In genomic region chr6:46855966-46856365, GRCh38 we compare ENCODE assay signal across 8 cellular contexts.
DNase-seq lines count a peak whose midpoint lies in the region; ATAC-seq and TF ChIP-seq lines count a peak whose summit lies in the region.
"Not testable (repeated sequence)": the region's sequence is repeated elsewhere in the genome, so short reads cannot be mapped to it uniquely, and the experiment has no call there.

No MANE protein-coding gene starts in this region.

- not testable (repeated sequence) for H3K27me3 ChIP-seq in DOHH2 (ENCODE audit: control insufficient read depth, low read length); HCT116 (ENCODE audit: insufficient read depth, low read length); adrenal gland; foreskin keratinocyte; tibial nerve

- H4K20me1 ChIP-seq in DOHH2 (ENCODE audit: control insufficient read depth, insufficient read depth, low read depth, low read length); HCT116 (ENCODE audit: insufficient read depth): not testable (repeated sequence)

- H3K36me3 Mint-ChIP-seq in natural killer cell = not testable (repeated sequence)

- TF ChIP-seq CTCF in DOHH2 (IDR thresholded peaks at IDR 0.05; ENCODE audit: low read depth, low read length, poor library complexity, severe bottlenecking) = peak; percentile 63
- TF ChIP-seq CTCF in HCT116 (IDR thresholded peaks at IDR 0.05 in 2 of 3, conservative IDR thresholded peaks at IDR 0.05 in 1 of 3; ENCODE audit: borderline replicate concordance in 1 of 3, insufficient read depth in 1 of 3, low read depth in 2 of 3, low read length in 2 of 3) = peak; percentile 30 to 72 (median 70); a peak in 5 of 6 replicates
- peak; percentile 26 to 68 (median 41) for TF ChIP-seq CTCF in adrenal gland (IDR thresholded peaks at IDR 0.05)
- TF ChIP-seq CTCF in foreskin keratinocyte (conservative IDR thresholded peaks at IDR 0.05) = peak; percentile 62
- peak; percentile 58 for TF ChIP-seq CTCF in natural killer cell (IDR thresholded peaks at IDR 0.05)
- TF ChIP-seq CTCF in tibial nerve (IDR thresholded peaks at IDR 0.05) = peak in 3 of 5 experiments; percentile 47 to 60 (median 55)

- RAD21 ChIA-PET in HCT116 (lab: Charles Lee; ENCODE audit: low non-redundant PET in 1 of 2, low total read pairs in 2 of 2, uncharacterized antibody in 2 of 2, unreplicated experiment in 2 of 2) = interaction anchor here in 1 of 2 experiments (0.6 to 0.7 kb wide), 2 partner anchors 15 to 135 kb away, joined by 3 read pairs; no protein-coding TSS in a partner anchor

- DNase-seq in HCT116 (ENCODE audit: low read depth, low spot score); foreskin keratinocyte; natural killer cell: not testable (repeated sequence)
- peak; percentile 6 to 41 (median 26) for DNase-seq in NCI-H1417 (lab: John Stamatoyannopoulos, UW)
- DNase-seq in SKM-1 (lab: John Stamatoyannopoulos, UW; ENCODE audit: unreplicated experiment) = peak; percentile 5
- DNase-seq in adrenal gland = peak in 6 of 7 donors; percentile 20 to 65 (median 43)
- peak in 1 of 2 donors; percentile 52 for DNase-seq in tibial nerve (ENCODE audit: low spot score in 2 of 2)

- not testable (repeated sequence) for H3K79me2 ChIP-seq in DOHH2 (ENCODE audit: control insufficient read depth, low read length); HCT116 (ENCODE audit: insufficient read depth, low read length)

- H3K4me3 ChIP-seq in DOHH2 (ENCODE audit: low read length); HCT116 (replicated peaks in 1 of 2; ENCODE audit: low read depth in 1 of 2, low read length in 2 of 2); adrenal gland; tibial nerve: not testable (repeated sequence)

- not testable (repeated sequence) for H3K27me3 Mint-ChIP-seq in natural killer cell (ENCODE audit: low read depth in 2 of 2)

- ATAC-seq in HCT116 (peak; percentile 74), foreskin keratinocyte (peak; percentile 50)
- ATAC-seq in natural killer cell = not testable (repeated sequence)

- TF ChIP-seq RAD21 in HCT116 (IDR thresholded peaks at IDR 0.05; ENCODE audit: low read depth) = peak; percentile 44; the same call in 1 of the 2 replicates

- POLR2A ChIA-PET in HCT116 (lab: Charles Lee) = not testable (repeated sequence)

- BruUV-seq in HCT116 (replicated peaks; lab: Mats Ljungman, UMichigan) = not testable (repeated sequence)

- intact Hi-C loops in HCT116 (cut with micrococcal nuclease); natural killer cell (cut with micrococcal nuclease): not testable (repeated sequence)
- intact Hi-C loops in adrenal gland (cut with DNase I) = loop anchor here in 1 of 2 donors (10.0 kb wide), 1 partner anchor 139 kb away; no protein-coding TSS in a partner anchor

- H3K4me2 ChIP-seq in DOHH2 (ENCODE audit: low read length); HCT116 (ENCODE audit: low read length): not testable (repeated sequence)

- not testable (repeated sequence) for TF ChIP-seq POLR2A in HCT116 (IDR thresholded peaks at IDR 0.05; ENCODE audit: borderline replicate concordance, extremely low read depth, insufficient read depth, insufficient read length); adrenal gland (IDR thresholded peaks at IDR 0.05); tibial nerve (IDR thresholded peaks at IDR 0.05)

- H3K36me3 ChIP-seq in DOHH2 (ENCODE audit: control insufficient read depth, low read length); HCT116 (ENCODE audit: control insufficient read depth in 1 of 2, insufficient read depth in 2 of 2, low read length in 2 of 2); adrenal gland (replicated peaks in 1 of 2); tibial nerve: not testable (repeated sequence)

- H3K9ac ChIP-seq in HCT116 (ENCODE audit: low read length) = not testable (repeated sequence)

- not testable (repeated sequence) for H3K9me3 Mint-ChIP-seq in natural killer cell

- CTCF ChIA-PET in HCT116 (lab: Charles Lee) = interaction anchor here (1.0 to 1.6 kb wide), 4 partner anchors 12 to 151 kb away, joined by 3 to 7 read pairs (median 4); no protein-coding TSS in a partner anchor

- H3K27ac ChIP-seq in DOHH2 (ENCODE audit: low read depth, low read length); HCT116 (ENCODE audit: low read depth, low read length); adrenal gland; foreskin keratinocyte; tibial nerve: not testable (repeated sequence)

- WGBS in adrenal gland, 4 donors = 26 to 30% (median 28%) methylated on average over 1 of the region's 1 CpG
- 31 to 36% methylated on average over 1 of the region's 1 CpG for WGBS in tibial nerve, 2 donors

- H3K4me3 Mint-ChIP-seq in natural killer cell = not testable (repeated sequence)

- H3K27ac Mint-ChIP-seq in natural killer cell = not testable (repeated sequence)

- not testable (repeated sequence) for H3K9me2 ChIP-seq in DOHH2 (replicated peaks; ENCODE audit: control insufficient read depth, low read length); HCT116 (ENCODE audit: insufficient read depth)

- TF ChIP-seq EP300 in tibial nerve (IDR thresholded peaks at IDR 0.05) = not testable (repeated sequence)

- not testable (repeated sequence) for H3K9me3 ChIP-seq in DOHH2 (ENCODE audit: control insufficient read depth, insufficient read depth, low read length); HCT116 (ENCODE audit: control insufficient read depth in 1 of 2, insufficient read depth in 1 of 2, low read depth in 1 of 2, low read length in 2 of 2); adrenal gland (replicated peaks in 1 of 3); tibial nerve

- H2AFZ ChIP-seq in HCT116 (ENCODE audit: low read depth, low read length, poor library complexity, severe bottlenecking) = not testable (repeated sequence)

- not testable (repeated sequence) for H3K4me1 Mint-ChIP-seq in natural killer cell

- H3K4me1 ChIP-seq in DOHH2 (ENCODE audit: control insufficient read depth, low read length); HCT116 (ENCODE audit: control insufficient read depth in 1 of 2, insufficient read depth in 2 of 2, low read length in 2 of 2); adrenal gland (replicated peaks in 1 of 2); foreskin keratinocyte; tibial nerve: not testable (repeated sequence)

- not testable (repeated sequence) for H3F3A ChIP-seq in DOHH2 (ENCODE audit: control insufficient read depth, insufficient read depth)
